13 cellular contexts compared by ENCODE assay signal in genomic region chr4:140806175-140806574, GRCh38. TPM values are rescaled to one million over a fixed set of nuclear protein-coding genes. Genes with fewer than 3 reads are reported as not detected.
DNase-seq lines count a peak whose midpoint lies in the region; ATAC-seq, FAIRE-seq and TF ChIP-seq lines count a peak whose summit lies in the region.
"Had no signal": no experiment of that assay in that cellular context is flagged by ENCODE, and none has a peak within 500 bp of the region (broad histone marks: within the 10 kb centered on the region; RNA-seq: fewer than 3 reads in every experiment).

No MANE protein-coding gene starts in this region.

- H3K27ac Mint-ChIP-seq in activated T-helper 1 cell treated with anti-CD3 and anti-CD28 coated beads, Interleukin-12 subunit alpha, Interleukin-12 subunit beta, Interleukin-2, Interleukin-4 antibody, amounts not matched to agents 30 ng/mL and 10 ng/mL and 1 ng/mL, durations not matched to agents 14 hours and 24 hours and 36 hours = no peak overlapping the region

- peak; percentile 90 for FAIRE-seq in GM12891 (lab: Jason Lieb, UNC)
- FAIRE-seq: RCC 7860 had no signal

- ATAC-seq in GM19467 (IDR thresholded peaks at IDR 0.05; ENCODE audit: unreplicated experiment) (peak; percentile 55), HG02970 (IDR thresholded peaks at IDR 0.05; ENCODE audit: low FRiP score, unreplicated experiment) (peak; percentile 78)

- no peaks in the 10 kb centered on the region for H3K9me3 Mint-ChIP-seq in activated T-helper 1 cell treated with anti-CD3 and anti-CD28 coated beads, Interleukin-12 subunit alpha, Interleukin-12 subunit beta, Interleukin-2, Interleukin-4 antibody, amounts not matched to agents 30 ng/mL and 10 ng/mL and 1 ng/mL, durations not matched to agents 14 hours and 24 hours and 36 hours

- no peaks in the 10 kb centered on the region for H3K4me1 Mint-ChIP-seq in activated T-helper 1 cell treated with anti-CD3 and anti-CD28 coated beads, Interleukin-12 subunit alpha, Interleukin-12 subunit beta, Interleukin-2, Interleukin-4 antibody, amounts not matched to agents 30 ng/mL and 10 ng/mL and 1 ng/mL, durations not matched to agents 14 hours and 24 hours and 36 hours (ENCODE audit: low read depth)

- no peak for TF ChIP-seq POLR2A in GM12891 (IDR thresholded peaks at IDR 0.05; ENCODE audit: low read depth, low read length)

- DNase-seq in GM12891 (ENCODE audit: insufficient read length, low spot score) = no peak
- peak; percentile 38 for DNase-seq in MV-4-11 (lab: John Stamatoyannopoulos, UW)
- no peak for DNase-seq in NCI-H2029 (lab: John Stamatoyannopoulos, UW)
- DNase-seq in activated CD8-positive, alpha-beta memory T cell treated with anti-CD3 and anti-CD28 coated beads, Interleukin-2, amount 50 U/mL, for 4 hours = no peak
- no peak for DNase-seq in DMS79 treated with DMSO at 0.1 percent for 48 hours (lab: John Stamatoyannopoulos, UW)
- no peak for DNase-seq in activated T-helper 1 cell treated with anti-CD3 and anti-CD28 coated beads, Interleukin-12 subunit alpha, Interleukin-12 subunit beta, Interleukin-2, Interleukin-4 antibody, amounts not matched to agents 30 ng/mL and 10 ng/mL and 1 ng/mL, durations not matched to agents 14 hours and 24 hours and 36 hours (ENCODE audit: low spot score)
- DNase-seq: activated naive CD4-positive, alpha-beta T cell; cortex of kidney; head of caudate nucleus; NCI-H1417 treated with DMSO at 0.1 percent for 48 hours had no signal

- no peak overlapping the region for H3K4me3 Mint-ChIP-seq in activated T-helper 1 cell treated with anti-CD3 and anti-CD28 coated beads, Interleukin-12 subunit alpha, Interleukin-12 subunit beta, Interleukin-2, Interleukin-4 antibody, amounts not matched to agents 30 ng/mL and 10 ng/mL and 1 ng/mL, durations not matched to agents 14 hours and 24 hours and 36 hours

- no peaks in the 10 kb centered on the region for H3K36me3 Mint-ChIP-seq in activated T-helper 1 cell treated with anti-CD3 and anti-CD28 coated beads, Interleukin-12 subunit alpha, Interleukin-12 subunit beta, Interleukin-2, Interleukin-4 antibody, amounts not matched to agents 30 ng/mL and 10 ng/mL and 1 ng/mL, durations not matched to agents 14 hours and 24 hours and 36 hours (ENCODE audit: low read depth)

- H3K27me3 Mint-ChIP-seq in activated T-helper 1 cell treated with anti-CD3 and anti-CD28 coated beads, Interleukin-12 subunit alpha, Interleukin-12 subunit beta, Interleukin-2, Interleukin-4 antibody, amounts not matched to agents 30 ng/mL and 10 ng/mL and 1 ng/mL, durations not matched to agents 14 hours and 24 hours and 36 hours (ENCODE audit: insufficient read depth) = peaks cover 3% of the 10 kb centered on the region

- intact Hi-C loops in activated T-helper 1 cell treated with anti-CD3 and anti-CD28 coated beads, Interleukin-12 subunit alpha, Interleukin-12 subunit beta, Interleukin-2, Interleukin-4 antibody, amounts not matched to agents 30 ng/mL and 10 ng/mL and 1 ng/mL, durations not matched to agents 14 hours and 24 hours and 36 hours (cut with micrococcal nuclease) = no loop called here

TF ChIP-seq in GM12891, 5 proteins besides CTCF, POLR2A, EP300 and RAD21:
- peak; percentile 78 for TF ChIP-seq PAX5 (IDR thresholded peaks at IDR 0.05; ENCODE audit: insufficient read depth, low read length, severe bottlenecking)
- no peak for TF ChIP-seq POU2F2 (IDR thresholded peaks at IDR 0.05; ENCODE audit: low read depth, low read length)
- no peak for TF ChIP-seq TAF1 (IDR thresholded peaks at IDR 0.05; ENCODE audit: low read depth, low read length)
- no peak for TF ChIP-seq POLR2AphosphoS5 (IDR thresholded peaks at IDR 0.05; ENCODE audit: low read depth, low read length)
- no peak for TF ChIP-seq SPI1 (IDR thresholded peaks at IDR 0.05; ENCODE audit: low read depth, low read length)

RNA-seq across cellular contexts. Expression of gene TBC1D9, which starts 50.0 kb away (rescaled TPM):
- 3.1 TPM for polyA plus RNA-seq in GM12891 (2012; ENCODE audit: low read depth, missing spikeins)
- 0.29 TPM in 1 of 2 replicates, not detected in the other for total RNA-seq in activated T-helper 1 cell treated with anti-CD3 and anti-CD28 coated beads, Interleukin-12 subunit alpha, Interleukin-12 subunit beta, Interleukin-2, Interleukin-4 antibody, amounts not matched to agents 30 ng/mL and 10 ng/mL and 1 ng/mL, durations not matched to agents 14 hours and 24 hours and 36 hours
